Comparison of ENCODE assay signal across 36 cellular contexts in the genomic region with DNA sequence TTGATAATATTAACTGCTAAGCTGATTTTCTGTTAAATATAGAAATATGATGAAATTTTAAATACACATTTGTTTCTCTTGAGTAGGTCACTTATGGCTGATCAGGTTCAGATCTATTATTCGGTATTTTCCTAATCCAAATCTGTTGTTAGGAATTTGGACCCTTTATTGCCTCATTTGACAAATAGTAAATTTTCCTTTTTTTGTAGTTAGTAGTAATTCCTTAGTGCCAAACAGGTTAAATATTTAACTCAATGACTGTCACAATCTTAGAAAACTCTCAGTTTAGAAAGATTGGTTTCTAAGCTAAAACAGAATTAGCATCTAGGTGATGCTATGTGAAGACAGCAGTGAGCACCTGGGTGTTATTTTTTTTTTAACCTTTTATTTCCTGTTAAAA.
"Had no signal": no experiment of that assay in that cellular context is flagged by ENCODE, and none has a peak within 500 bp of the region (broad histone marks: within the 10 kb centered on the region; RNA-seq: fewer than 3 reads in every experiment).

No MANE protein-coding gene starts in this region.

- H3K27me3 ChIP-seq: MG63 had no signal

- H3K4me3 ChIP-seq: MG63 had no signal

- H3K9me3 ChIP-seq: MG63 had no signal

- DNase-seq: Karpas-422, Kasumi-1, MG63, MV-4-11, NCI-H1048, NCI-H1092, NCI-H1092 treated with DMSO at 0.1 percent for 48 hours, NCI-H1105, NCI-H1105 treated with DMSO at 0.1 percent for 48 hours, NCI-H1417, NCI-H1417 treated with DMSO at 0.1 percent for 48 hours, NCI-H1436, NCI-H1436 treated with DMSO at 0.1 percent for 48 hours, NCI-H146, NCI-H1694, NCI-H1694 treated with DMSO at 0.1 percent for 48 hours, NCI-H187, NCI-H187 treated with DMSO at 0.1 percent for 48 hours, NCI-H1930, NCI-H2029, NCI-H2029 treated with DMSO at 0.1 percent for 48 hours, NCI-H2081, NCI-H2081 treated with DMSO at 0.1 percent for 48 hours, NCI-H2107, NCI-H2171, NCI-H2171 treated with DMSO at 0.1 percent for 48 hours, NCI-H2227 treated with DMSO at 0.1 percent for 48 hours, NCI-H226, NCI-H345, NCI-H446, NCI-H446 treated with DMSO at 0.1 percent for 48 hours, NCI-H510A, NCI-H510A treated with DMSO at 0.1 percent for 48 hours, NCI-H524, NCI-H524 treated with DMSO at 0.1 percent for 48 hours, NCI-H526 had no signal

- H3K36me3 ChIP-seq: MG63 had no signal
